ENCODE assay signal across 8 cellular contexts in the genomic region with DNA sequence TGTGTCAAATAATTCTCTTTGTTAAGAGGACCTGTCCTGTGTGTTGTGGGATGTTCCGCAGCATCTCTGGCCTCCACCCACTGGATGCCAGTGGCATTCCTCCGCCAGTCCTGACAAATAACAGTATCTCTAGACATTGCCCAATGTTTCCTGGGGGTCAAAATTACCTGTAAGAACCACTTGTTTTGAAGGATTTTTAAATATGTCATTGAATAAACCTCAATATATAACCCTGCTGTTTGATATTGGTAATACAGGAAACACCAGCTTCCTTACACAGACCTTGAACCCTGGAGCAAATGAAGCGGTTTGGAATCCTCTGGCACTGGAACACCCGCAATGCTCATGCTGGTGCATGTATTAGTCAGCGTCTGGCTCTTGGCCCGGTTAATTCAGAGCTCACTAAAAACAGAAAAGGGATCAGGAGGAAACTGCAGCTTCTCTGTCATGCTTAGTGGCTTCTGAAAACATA.
DNase-seq lines count a peak whose midpoint lies in the region; ATAC-seq and TF ChIP-seq lines count a peak whose summit lies in the region.

No MANE protein-coding gene starts in this region.

- H3K27me3 ChIP-seq in MG63 (no peaks in the 10 kb centered on the region), left lung (no peaks in the 10 kb centered on the region)

- in situ Hi-C loops in astrocyte of the cerebellum (cut with HindIII; ENCODE audit: low sequenced_read_pairs), result no loop called here

- H3K9me3 ChIP-seq in MG63 (no peaks in the 10 kb centered on the region), left lung (no peaks in the 10 kb centered on the region)

- H3K36me3 ChIP-seq in MG63, result no peaks in the 10 kb centered on the region
- no peaks in the 10 kb centered on the region for H3K36me3 ChIP-seq in left lung

- H3K4me3 ChIP-seq in MG63 (no peak overlapping the region), astrocyte of the cerebellum (ENCODE audit: low read depth, low read length) (no peak overlapping the region), left lung (no peak overlapping the region)

- intact Hi-C loops in left lung (cut with DNase I), result no loop called here

- TF ChIP-seq CTCF in astrocyte of the cerebellum (IDR thresholded peaks at IDR 0.05; ENCODE audit: low read depth, low read length, missing control alignments) (no peak), left lung (IDR thresholded peaks at IDR 0.05) (no peak)

- peaks cover 0 to 11% of the 10 kb centered on the region in 2 donors for H3K4me1 ChIP-seq in left lung

- ATAC-seq in left lung, result peak; percentile 68

- peak; percentile 70 for DNase-seq in Ammon's horn (ENCODE audit: low spot score)
- DNase-seq in MG63, result peak; percentile 93
- DNase-seq in astrocyte of the cerebellum (ENCODE audit: low read depth), result peak; percentile 88
- peak in 1 of 2 donors; percentile 56 for DNase-seq in left lung
- peak; percentile 53 for DNase-seq in ureter (ENCODE audit: low spot score)
- no peak for DNase-seq in NCI-H187 treated with DMSO at 0.1 percent for 48 hours (lab: John Stamatoyannopoulos, UW)
- DNase-seq in cerebellar nuclear complex (lab: John Stamatoyannopoulos, UW), result no peak
- DNase-seq in NCI-H187 (lab: John Stamatoyannopoulos, UW), result no peak

- no peak overlapping the region for H3K27ac ChIP-seq in left lung

Comparison
In these comparisons a context has a peak if more than half of its experiments do, and no peak if none do; other contexts are left out.
1. DNase-seq: peak in Ammon's horn (single experiment), MG63 (single experiment), astrocyte of the cerebellum (single experiment) and ureter (single experiment); none in NCI-H187 treated with DMSO at 0.1 percent for 48 hours (single experiment), cerebellar nuclear complex (0 of 2) and NCI-H187 (0 of 2).